1 cellular context compared by ENCODE assay signal in genomic region chr1:14997646-14998276, GRCh38.
TF ChIP-seq lines count a peak whose summit lies in the region.

No MANE protein-coding gene starts in this region.

TF ChIP-seq in SK-N-SH, 30 proteins besides CTCF, POLR2A, EP300 and RAD21 (continued from another document):
- TF ChIP-seq REST (IDR thresholded peaks at IDR 0.05; ENCODE audit: low read depth, low read length) (no peak), YY1 (IDR thresholded peaks at IDR 0.05; ENCODE audit: low read depth) (no peak)
